In the genomic region with DNA sequence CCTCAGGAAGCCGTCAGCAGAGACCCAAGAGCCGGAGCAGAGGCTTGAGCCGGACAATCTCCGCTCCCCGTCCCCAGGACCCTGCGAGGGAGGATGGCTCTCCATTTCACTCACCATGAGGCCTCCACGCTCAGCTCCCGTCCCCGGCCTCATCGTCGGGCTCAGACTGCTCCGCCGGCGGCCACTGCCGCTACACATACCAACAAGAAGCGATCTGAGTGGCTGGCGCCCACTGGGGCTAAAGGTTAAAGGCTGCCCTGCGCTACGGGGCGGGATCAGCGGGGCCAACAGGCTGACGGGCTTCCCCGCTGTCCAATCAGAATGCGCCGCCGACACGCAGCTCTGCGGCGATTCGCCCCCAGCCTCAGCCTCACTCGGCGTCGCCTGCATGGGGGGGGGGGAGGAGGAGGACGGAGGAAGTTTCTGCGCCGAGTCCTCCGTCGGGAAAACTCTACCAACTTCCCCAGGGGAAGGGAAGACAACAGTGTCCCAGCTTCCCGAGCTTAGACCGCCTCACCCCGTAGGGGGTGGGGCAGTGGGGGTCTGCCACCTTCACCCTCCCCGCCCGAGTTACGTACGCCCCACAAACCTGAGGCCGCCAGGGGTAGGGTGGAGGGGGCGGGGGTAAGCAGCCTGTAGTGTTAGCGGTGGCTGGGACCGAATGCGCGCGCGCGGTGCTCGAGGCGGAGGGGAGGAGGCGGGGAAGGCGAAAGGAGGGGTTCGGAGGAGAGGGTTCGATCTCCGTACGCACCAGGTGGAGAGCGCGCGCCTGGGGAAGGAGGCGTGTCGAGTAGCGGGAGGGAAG, we compare ENCODE assay signal across 8 cellular contexts. TPM values are rescaled to one million over a fixed set of nuclear protein-coding genes. Genes with fewer than 3 reads are reported as not detected.
DNase-seq lines count a peak whose midpoint lies in the region; ATAC-seq, FAIRE-seq and TF ChIP-seq lines count a peak whose summit lies in the region.

TSS of gene PRPF40A (minus strand) at position 220 of the 805 bp plus-strand sequence. CDS start at position 198, 22 bp downstream.

- peaks cover 1 to 17% of the 10 kb centered on the region in 2 experiments for H3K36me3 ChIP-seq in keratinocyte (ENCODE audit: control insufficient read depth in 2 of 2, extremely low read depth in 1 of 2, insufficient read depth in 2 of 2, low read length in 2 of 2)

- H3K9me3 ChIP-seq in keratinocyte (ENCODE audit: control insufficient read depth, low read depth, low read length), result no peaks in the 10 kb centered on the region

- H3K4me3 ChIP-seq in AG10803 (ENCODE audit: low read length), result peak within 1 kb of the TSS; percentile 95
- H3K4me3 ChIP-seq in keratinocyte (ENCODE audit: control insufficient read depth in 2 of 3, extremely low read depth in 1 of 3, insufficient read depth in 2 of 3, low read depth in 1 of 3, low read length in 3 of 3), result peak within 1 kb of the TSS; percentile 68 to 99 (median 98)

- H3K27me3 ChIP-seq in keratinocyte (ENCODE audit: control insufficient read depth, extremely low read depth, insufficient read depth, low read length), result no peaks in the 10 kb centered on the region

- H3K9me1 ChIP-seq in keratinocyte (ENCODE audit: control insufficient read depth, extremely low read depth, insufficient read depth, low read length), result no peaks in the 10 kb centered on the region

- dilution Hi-C loops in keratinocyte (cut with MboI; ENCODE audit: extremely low pct_ligation_motif_present, low sequenced_read_pairs), result no loop called here

- peak within 1 kb of the TSS; percentile 99 for H2AFZ ChIP-seq in keratinocyte (ENCODE audit: control insufficient read depth, low read length)

- peak; percentile 59 for ATAC-seq in GM19043 (IDR thresholded peaks at IDR 0.05; ENCODE audit: low read depth, unreplicated experiment)
- peak; percentile 72 for ATAC-seq in HG03378 (IDR thresholded peaks at IDR 0.05; ENCODE audit: unreplicated experiment)

- no peak for TF ChIP-seq CTCF in AG10803 (conservative IDR thresholded peaks at IDR 0.05; ENCODE audit: low read length)
- TF ChIP-seq CTCF in keratinocyte (optimal IDR thresholded peaks at IDR 0.05 in 1 of 3, IDR thresholded peaks at IDR 0.05 in 1 of 3, conservative IDR thresholded peaks at IDR 0.05 in 1 of 3; ENCODE audit: extremely low read depth in 1 of 3, insufficient read depth in 2 of 3, low read length in 3 of 3), result no peak

- H3K27ac ChIP-seq in keratinocyte (ENCODE audit: control insufficient read depth, insufficient read depth, low read length), result peak within 1 kb of the TSS; percentile 94

- peak within 1 kb of the TSS; percentile 99 for H3K9ac ChIP-seq in keratinocyte (ENCODE audit: control insufficient read depth, extremely low read depth, insufficient read depth, low read length)

- H3K4me2 ChIP-seq in keratinocyte (ENCODE audit: control insufficient read depth, extremely low read depth, insufficient read depth, low read depth, low read length), result peak within 1 kb of the TSS; percentile 94

- peak; percentile 98 for DNase-seq in AG10803 (ENCODE audit: low read depth)
- peak; percentile 98 for DNase-seq in NCI-H460 (ENCODE audit: extremely low read depth, low read depth)
- peak; percentile 97 for DNase-seq in activated CD4-positive, CD25-positive, alpha-beta regulatory T cell treated with anti-CD3 and anti-CD28 coated beads, Interleukin-2, amount 50 U/mL, for 72 hours
- peak; percentile 72 to 85 for DNase-seq in cerebellar nuclear complex (lab: John Stamatoyannopoulos, UW)
- DNase-seq in keratinocyte (ENCODE audit: low read depth, low spot score), result peak; percentile 79
- DNase-seq in stimulated activated CD4-positive, alpha-beta T cell treated with anti-CD3 and anti-CD28 coated beads, Interleukin-15, amount 100 ng/mL, for 1 hour (ENCODE audit: low read depth in 1 of 2, low spot score in 1 of 2), result peak; percentile 96 to 99

- H4K20me1 ChIP-seq in keratinocyte (ENCODE audit: control insufficient read depth, extremely low read depth, insufficient read depth, low read length), result peaks cover 3% of the 10 kb centered on the region

- peaks cover 17% of the 10 kb centered on the region for H3K4me1 ChIP-seq in keratinocyte (ENCODE audit: control insufficient read depth, extremely low read depth, insufficient read depth, low read length)

- FAIRE-seq in keratinocyte (lab: Jason Lieb, UNC), result no peak

- peaks cover 70% of the 10 kb centered on the region for H3K79me2 ChIP-seq in keratinocyte (ENCODE audit: control insufficient read depth, insufficient read depth, low read length)

RNA-seq across cellular contexts. Expression of gene PRPF40A, which starts in this region (rescaled TPM):
- total RNA-seq in NCI-H460 (2014; rRNA removed; shearing (Covaris generic)), result 147 and 160 TPM in 2 replicates
- 124 and 167 TPM in 2 replicates for polyA plus RNA-seq in NCI-H460 (2014; cell fraction: nucleus; rRNA removed)
- 85.9 to 121 TPM (median 104 TPM) in 3 replicates for polyA plus RNA-seq in keratinocyte
- 196 TPM for polyA plus RNA-seq in keratinocyte (2011; ENCODE audit: low read depth)
- 66.0 and 102 TPM in 2 replicates for polyA plus RNA-seq in keratinocyte (2011; cell fraction: cytosol; rRNA removed)
- polyA plus RNA-seq in keratinocyte (2011; cell fraction: nucleus; rRNA removed), result 125 and 128 TPM in 2 replicates
- polyA plus RNA-seq in keratinocyte (2012; ENCODE audit: low replicate concordance), result 57.4 and 75.8 TPM in 2 replicates
- 287 to 471 TPM (median 376 TPM) in 3 replicates for polyA minus RNA-seq in keratinocyte
- 90.9 TPM for polyA minus RNA-seq in keratinocyte (2011; cell fraction: cytosol; rRNA and poly(A)+ RNA removed)
- polyA minus RNA-seq in keratinocyte (2011; cell fraction: nucleus; rRNA and poly(A)+ RNA removed), result 123 and 182 TPM in 2 replicates

Comparison
In these comparisons a context has a peak if more than half of its experiments do, and no peak if none do; other contexts are left out.
1. Peak in every context shown above with its lines: DNase-seq, ATAC-seq, H3K4me3 ChIP-seq and H3K27ac ChIP-seq.